Comparison of ENCODE assay signal across 17 cellular contexts in the genomic region with DNA sequence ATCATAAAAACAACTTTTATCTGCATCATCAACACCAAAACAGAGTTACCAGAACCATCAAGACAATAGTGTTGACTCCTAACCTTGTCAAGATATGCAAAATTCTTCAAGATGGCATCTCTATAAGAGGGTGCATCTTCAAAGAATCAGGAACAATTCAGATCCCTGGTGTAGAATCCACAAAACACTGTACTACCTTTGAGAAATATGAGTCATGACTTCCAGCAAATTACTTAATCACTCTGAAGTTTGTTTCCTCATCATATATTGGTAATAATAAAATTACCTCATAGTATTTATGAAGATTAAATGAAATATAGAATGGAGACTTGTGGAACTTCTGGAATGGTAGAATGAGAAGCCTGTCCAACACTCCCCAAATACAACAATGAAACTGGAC.
A peak's percentile ranks its signal among the peaks of the same experiment; 100 is the strongest.
DNase-seq lines count a peak whose midpoint lies in the region; ATAC-seq, FAIRE-seq and TF ChIP-seq lines count a peak whose summit lies in the region.
"Had no signal": no experiment of that assay in that cellular context is flagged by ENCODE, and none has a peak within 500 bp of the region (broad histone marks: within the 10 kb centered on the region; RNA-seq: fewer than 3 reads in every experiment).

No MANE protein-coding gene starts in this region.

- no peak overlapping the region for H3K9ac ChIP-seq in GM23248

- H3K4me1 ChIP-seq in GM23248 (ENCODE audit: insufficient read depth) (no peaks in the 10 kb centered on the region), foreskin keratinocyte (peaks cover 8% of the 10 kb centered on the region), right lobe of liver (no peaks in the 10 kb centered on the region)

- no peak overlapping the region for H3K27ac ChIP-seq in GM23248
- H3K27ac ChIP-seq in foreskin keratinocyte: no peak overlapping the region
- H3K27ac ChIP-seq in right lobe of liver: no peak overlapping the region
- H3K27ac ChIP-seq: HL-60 had no signal

- peak; percentile 44 for FAIRE-seq in HTR-8/SVneo (lab: Jason Lieb, UNC)
- FAIRE-seq: A204.1, G401.6, GM12891, GM19239 had no signal

- no peak for TF ChIP-seq POLR2A in right lobe of liver (IDR thresholded peaks at IDR 0.05)

- no peak overlapping the region for H2AFZ ChIP-seq in GM23248

- peaks cover 3% of the 10 kb centered on the region for H3K9me3 ChIP-seq in GM23248 (ENCODE audit: low read depth)
- no peaks in the 10 kb centered on the region for H3K9me3 ChIP-seq in right lobe of liver

- H3K4me3 ChIP-seq in GM23248 (no peak overlapping the region), choroid plexus epithelial cell (ENCODE audit: low read depth, low read length) (no peak overlapping the region), right lobe of liver (no peak overlapping the region)

- no peak for TF ChIP-seq CTCF in choroid plexus epithelial cell (conservative IDR thresholded peaks at IDR 0.05; ENCODE audit: low read depth, low read length)
- TF ChIP-seq CTCF in foreskin keratinocyte (conservative IDR thresholded peaks at IDR 0.05): no peak
- TF ChIP-seq CTCF in right lobe of liver (IDR thresholded peaks at IDR 0.05): no peak

- intact Hi-C loops in right lobe of liver (cut with DNase I): no loop called here

- ATAC-seq in foreskin keratinocyte: peak; percentile 53
- ATAC-seq in HG02763 (IDR thresholded peaks at IDR 0.05; ENCODE audit: unreplicated experiment): no peak
- ATAC-seq in HG03196 (IDR thresholded peaks at IDR 0.05; ENCODE audit: unreplicated experiment): no peak
- no peak for ATAC-seq in right lobe of liver

- no peaks in the 10 kb centered on the region for H3K79me2 ChIP-seq in GM23248 (ENCODE audit: insufficient read depth)

- no peak overlapping the region for H3K4me2 ChIP-seq in GM23248 (ENCODE audit: unreplicated experiment)

- H3K9me2 ChIP-seq in GM23248 (ENCODE audit: insufficient read depth): no peaks in the 10 kb centered on the region

- DNase-seq in GM23248: peak; percentile 32
- no peak for DNase-seq in HTR-8/SVneo (ENCODE audit: insufficient read length, low spot score)
- peak; percentile 30 for DNase-seq in choroid plexus epithelial cell (ENCODE audit: low read depth)
- peak in 1 of 2 donors; percentile 46 for DNase-seq in foreskin keratinocyte
- DNase-seq in right lobe of liver: no peak
- DNase-seq in HT-29 (ENCODE audit: low spot score): no peak
- DNase-seq: C1 segment of cervical spinal cord; CD4-positive, alpha-beta T cell; DMS79; KG1 had no signal

- H3K27me3 ChIP-seq in GM23248 (replicated peaks; ENCODE audit: insufficient read depth) (no peaks in the 10 kb centered on the region), foreskin keratinocyte (no peaks in the 10 kb centered on the region), right lobe of liver (no peaks in the 10 kb centered on the region)

- H3K36me3 ChIP-seq in GM23248 (ENCODE audit: low read depth): peaks cover 5% of the 10 kb centered on the region; the same call in 1 of the 2 replicates
- H3K36me3 ChIP-seq in right lobe of liver: no peaks in the 10 kb centered on the region

- H3F3A ChIP-seq in GM23248 (ENCODE audit: insufficient read depth): no peaks in the 10 kb centered on the region

- in situ Hi-C loops in GM23248 (cut with MboI): no loop called here

- no peaks in the 10 kb centered on the region for H4K20me1 ChIP-seq in GM23248 (ENCODE audit: insufficient read depth)

Comparison
In these comparisons a context has a peak if more than half of its experiments do, and no peak if none do; other contexts are left out.
1. DNase-seq: peak in GM23248 (single experiment) and choroid plexus epithelial cell (single experiment); none in HTR-8/SVneo (single experiment), right lobe of liver (0 of 3) and HT-29 (single experiment).